9 cellular contexts compared by ENCODE assay signal in genomic region chr4:6943012-6943869, GRCh38. TPM values are rescaled to one million over a fixed set of nuclear protein-coding genes. Genes with fewer than 3 reads are reported as not detected.
DNase-seq lines count a peak whose midpoint lies in the region; ATAC-seq and TF ChIP-seq lines count a peak whose summit lies in the region.
"Had no signal": no experiment of that assay in that cellular context is flagged by ENCODE, and none has a peak within 500 bp of the region (broad histone marks: within the 10 kb centered on the region; RNA-seq: fewer than 3 reads in every experiment).

No MANE protein-coding gene starts in this region.

- no peak for TF ChIP-seq POLR2A in suprapubic skin (IDR thresholded peaks at IDR 0.05)

- H3K27ac ChIP-seq in left lung: peak overlapping the region; percentile 81 to 95
- peak overlapping the region; percentile 81 for H3K27ac ChIP-seq in suprapubic skin

- 79% methylated on average over 19 of the region's 19 CpGs for WGBS in suprapubic skin

- peaks cover 19% of the 10 kb centered on the region for H3K4me1 ChIP-seq in adipocyte (ENCODE audit: control insufficient read depth, insufficient read depth, low read length)
- H3K4me1 ChIP-seq in left lung: peaks cover 30 to 76% of the 10 kb centered on the region in 2 donors
- H3K4me1 ChIP-seq in suprapubic skin: peaks cover 35% of the 10 kb centered on the region

- H3K27ac Mint-ChIP-seq in T-helper 2 cell treated with Interferon-gamma antibody and Interleukin-4, amounts not matched to agents 5 μg/mL and 100 μg/mL, for 36 hours: peak overlapping the region; percentile 69

- H3K36me3 ChIP-seq in adipocyte (ENCODE audit: control insufficient read depth, insufficient read depth, low read length, severe bottlenecking) (no peaks in the 10 kb centered on the region), left lung (peaks cover 0 to 11% of the 10 kb centered on the region in 2 donors), suprapubic skin (peaks cover 6% of the 10 kb centered on the region)

- H3K27me3 ChIP-seq in adipocyte (replicated peaks; ENCODE audit: control insufficient read depth, insufficient read depth, low read length): no peaks in the 10 kb centered on the region
- H3K27me3 ChIP-seq in left lung: no peaks in the 10 kb centered on the region
- no peaks in the 10 kb centered on the region for H3K27me3 ChIP-seq in suprapubic skin

- intact Hi-C loops in left lung (cut with DNase I): no loop called here

- TF ChIP-seq CTCF in left lung (IDR thresholded peaks at IDR 0.05) (no peak), suprapubic skin (IDR thresholded peaks at IDR 0.05) (no peak)

- ATAC-seq in left lung (peak; percentile 27), HG02623 (IDR thresholded peaks at IDR 0.05; ENCODE audit: unreplicated experiment) (no peak), GM19328 (IDR thresholded peaks at IDR 0.05; ENCODE audit: unreplicated experiment) (no peak)

- no peak for TF ChIP-seq EP300 in suprapubic skin (IDR thresholded peaks at IDR 0.05)

- no peak for DNase-seq in T-helper 2 cell treated with Interferon-gamma antibody and Interleukin-4, amounts not matched to agents 5 μg/mL and 100 μg/mL, for 36 hours (ENCODE audit: low spot score)
- DNase-seq in T-helper 2 cell (no peak), adipocyte (ENCODE audit: low read depth) (no peak), left lung (no peak), suprapubic skin (ENCODE audit: low spot score in 2 of 2) (no peak), NCI-H2029 treated with DMSO at 0.1 percent for 48 hours (lab: John Stamatoyannopoulos, UW) (no peak)
- DNase-seq: NCI-H146 had no signal

- H3K9me3 Mint-ChIP-seq in T-helper 2 cell treated with Interferon-gamma antibody and Interleukin-4, amounts not matched to agents 5 μg/mL and 100 μg/mL, for 36 hours: no peaks in the 10 kb centered on the region

- peak overlapping the region; percentile 24 for H3K4me3 Mint-ChIP-seq in T-helper 2 cell treated with Interferon-gamma antibody and Interleukin-4, amounts not matched to agents 5 μg/mL and 100 μg/mL, for 36 hours

- H3K4me1 Mint-ChIP-seq in T-helper 2 cell treated with Interferon-gamma antibody and Interleukin-4, amounts not matched to agents 5 μg/mL and 100 μg/mL, for 36 hours (ENCODE audit: low read depth): peaks cover 35% of the 10 kb centered on the region

- H3K27me3 Mint-ChIP-seq in T-helper 2 cell treated with Interferon-gamma antibody and Interleukin-4, amounts not matched to agents 5 μg/mL and 100 μg/mL, for 36 hours (ENCODE audit: low read depth): no peaks in the 10 kb centered on the region

- peaks cover 12% of the 10 kb centered on the region for H3K36me3 Mint-ChIP-seq in T-helper 2 cell treated with Interferon-gamma antibody and Interleukin-4, amounts not matched to agents 5 μg/mL and 100 μg/mL, for 36 hours (ENCODE audit: low read depth)

- peak overlapping the region; percentile 70 for H3K9ac ChIP-seq in adipocyte (ENCODE audit: low read length)

- H3K4me3 ChIP-seq in adipocyte (ENCODE audit: low read length): no peak overlapping the region
- H3K4me3 ChIP-seq in left lung: no peak overlapping the region
- H3K4me3 ChIP-seq in suprapubic skin: no peak overlapping the region

- no peaks in the 10 kb centered on the region for H3K9me3 ChIP-seq in adipocyte (ENCODE audit: control insufficient read depth, low read length)
- no peaks in the 10 kb centered on the region for H3K9me3 ChIP-seq in left lung
- H3K9me3 ChIP-seq in suprapubic skin: no peaks in the 10 kb centered on the region

RNA-seq across cellular contexts. Expression of gene TBC1D14, which starts 33.6 kb away (rescaled TPM):
- total RNA-seq in left lung: 10 to 100 TPM; 45.6 to 73.4 TPM
- 100 to 1,000 TPM in 2 of 4 donors, 10 to 100 TPM in 2; 55.0 to 111 (median 97.9) TPM for total RNA-seq in suprapubic skin
